Comparison of ENCODE assay signal across 18 cellular contexts in genomic region chr1:211174375-211174774, GRCh38. TPM values are rescaled to one million over a fixed set of nuclear protein-coding genes. Genes with fewer than 3 reads are reported as not detected.
"Had no signal": no experiment of that assay in that cellular context is flagged by ENCODE, and none has a peak within 500 bp of the region (broad histone marks: within the 10 kb centered on the region; RNA-seq: fewer than 3 reads in every experiment).

No MANE protein-coding gene starts in this region.

- ATAC-seq: activated CD8-positive, alpha-beta T cell treated with anti-CD3 and anti-CD28 coated beads, Interleukin-2, amount 10 ng/mL, durations not matched to agents 7 days and 5 days; activated naive CD8-positive, alpha-beta T cell treated with anti-CD3 and anti-CD28 coated beads, Interleukin-2, amount 50 U/mL, for 24 hours; left lung had no signal

- H3K27me3 ChIP-seq: left lung, thyroid gland had no signal

- H3K36me3 ChIP-seq: left lung, thyroid gland had no signal

- H3K4me1 ChIP-seq: left lung, thyroid gland had no signal

- H3K27ac ChIP-seq: left lung, thyroid gland had no signal

- H3K9me3 ChIP-seq: thyroid gland had no signal

- H3K4me3 ChIP-seq: left lung, thyroid gland had no signal

- DNase-seq: activated CD4-positive, alpha-beta T cell treated with anti-CD3 and anti-CD28 coated beads for 48 hours; activated CD4-positive, CD25-positive, alpha-beta regulatory T cell; activated CD8-positive, alpha-beta T cell treated with anti-CD3 and anti-CD28 coated beads, Interleukin-2, amount 10 ng/mL, durations not matched to agents 7 days and 5 days; activated naive CD4-positive, alpha-beta T cell treated with anti-CD3 and anti-CD28 coated beads, Interleukin-2, amount 10 ng/mL, durations not matched to agents 7 days and 5 days; activated naive CD8-positive, alpha-beta T cell treated with anti-CD3 and anti-CD28 coated beads, Interleukin-2, amount 50 U/mL, for 24 hours; activated T-cell treated with anti-CD3 and anti-CD28 coated beads, Interleukin-2, amount 50 U/mL, for 24 hours; aorta; effector CD8-positive, alpha-beta T cell; hypothalamus; kidney; left lung; midbrain; stimulated activated CD4-positive, alpha-beta T cell treated with anti-CD3 and anti-CD28 coated beads, Interleukin-12 subunit alpha, Interleukin-12 subunit beta, amount 100 ng/mL, for 4 hours; stimulated activated CD4-positive, alpha-beta T cell treated with anti-CD3 and anti-CD28 coated beads, Interleukin-1b, Interleukin-23, amount 100 ng/mL, for 48 hours; stimulated activated naive CD4-positive, alpha-beta T cell treated with Interleukin-2 at 50 U/mL for 16 hours; T1000; thyroid gland had no signal

RNA-seq across cellular contexts. Expression of gene KCNH1, which starts 40.4 kb away (rescaled TPM):
- total RNA-seq: activated CD8-positive, alpha-beta T cell treated with anti-CD3 and anti-CD28 coated beads, Interleukin-2, amount 10 ng/mL, durations not matched to agents 7 days and 5 days; lung microvascular endothelial cell had no signal
